In the genomic region with DNA sequence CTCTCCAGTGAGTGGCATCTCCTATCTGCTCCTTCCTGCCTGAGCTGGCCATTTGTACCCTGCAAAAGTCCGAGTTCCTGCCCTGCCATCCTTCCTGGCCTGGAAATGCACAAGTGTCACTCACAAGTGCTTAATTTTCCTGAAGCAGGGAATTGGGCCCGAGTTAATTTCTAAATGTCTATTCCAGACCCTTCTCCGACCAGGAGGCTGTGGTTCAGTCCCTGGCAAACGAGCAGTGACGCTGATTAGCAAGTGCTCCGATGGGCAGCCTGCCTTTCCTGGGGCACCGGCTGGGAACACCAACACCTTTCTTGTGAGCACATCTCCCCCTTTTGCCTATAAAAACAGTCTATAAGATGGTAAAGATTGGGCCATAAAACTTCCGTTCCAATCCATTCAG, we compare ENCODE assay signal across 15 cellular contexts. TPM values are rescaled to one million over a fixed set of nuclear protein-coding genes. Genes with fewer than 3 reads are reported as not detected.
DNase-seq lines count a peak whose midpoint lies in the region; ATAC-seq and TF ChIP-seq lines count a peak whose summit lies in the region.
"Had no signal": no experiment of that assay in that cellular context is flagged by ENCODE, and none has a peak within 500 bp of the region (broad histone marks: within the 10 kb centered on the region; RNA-seq: fewer than 3 reads in every experiment).

No MANE protein-coding gene starts in this region.

- intact Hi-C loops in Right ventricle myocardium superior (cut with DNase I): loop anchor here (5.0 kb wide), 1 partner anchor 95 kb away; no protein-coding TSS in a partner anchor
- intact Hi-C loops in cardiac septum (cut with DNase I): loop anchor here (5.0 kb wide), 1 partner anchor 70 kb away; no protein-coding TSS in a partner anchor

- TF ChIP-seq CTCF in chondrocyte (IDR thresholded peaks at IDR 0.05) (no peak), type B pancreatic cell (conservative IDR thresholded peaks at IDR 0.05) (no peak)

- H3K9me3 ChIP-seq in mononuclear cell (ENCODE audit: low read depth, low read length): no peaks in the 10 kb centered on the region

- H3K36me3 Mint-ChIP-seq in chondrocyte (ENCODE audit: low read depth) (no peaks in the 10 kb centered on the region), type B pancreatic cell (no peaks in the 10 kb centered on the region)

- H3K4me3 Mint-ChIP-seq in chondrocyte (ENCODE audit: unreplicated experiment): peak overlapping the region; percentile 36
- peak overlapping the region; percentile 61 for H3K4me3 Mint-ChIP-seq in type B pancreatic cell

- peaks cover 2% of the 10 kb centered on the region for H3K27me3 ChIP-seq in mononuclear cell (ENCODE audit: insufficient read depth, low read length)

- H3K4me3 ChIP-seq in mononuclear cell (ENCODE audit: low read length): peak overlapping the region; percentile 15

- H3K9me3 Mint-ChIP-seq in chondrocyte (ENCODE audit: low read depth) (no peaks in the 10 kb centered on the region), type B pancreatic cell (no peaks in the 10 kb centered on the region)

- peak; percentile 35 for DNase-seq in Right ventricle myocardium superior
- no peak for DNase-seq in cardiac septum (ENCODE audit: low spot score)
- no peak for DNase-seq in chondrocyte (ENCODE audit: low spot score)
- DNase-seq in type B pancreatic cell (ENCODE audit: extremely low spot score, unreplicated experiment): no peak
- DNase-seq in SKM-1 (lab: John Stamatoyannopoulos, UW; ENCODE audit: unreplicated experiment): no peak
- DNase-seq in LoVo (ENCODE audit: low spot score): no peak
- DNase-seq: activated CD4-positive, CD25-positive, alpha-beta regulatory T cell; activated T-cell treated with anti-CD3 and anti-CD28 coated beads for 4 hours; DMS53; HCEC 1CT; KBM-7; NCI-H2171 treated with DMSO at 0.1 percent for 48 hours; stimulated activated CD4-positive, alpha-beta T cell treated with anti-CD3 and anti-CD28 coated beads, Interleukin-4, amount 100 ng/mL, for 1 hour had no signal

- H3K4me1 Mint-ChIP-seq in chondrocyte (ENCODE audit: low read depth) (peaks cover 49% of the 10 kb centered on the region), type B pancreatic cell (ENCODE audit: unreplicated experiment) (peaks cover 22% of the 10 kb centered on the region)

- peaks cover 61% of the 10 kb centered on the region for H3K4me1 ChIP-seq in mononuclear cell (ENCODE audit: insufficient read depth, low read length)

- H3K27ac Mint-ChIP-seq in chondrocyte (ENCODE audit: unreplicated experiment) (no peak overlapping the region), type B pancreatic cell (no peak overlapping the region)

- H3K27me3 Mint-ChIP-seq in chondrocyte (ENCODE audit: low read depth) (no peaks in the 10 kb centered on the region), type B pancreatic cell (peaks cover 36% of the 10 kb centered on the region)

- ATAC-seq in Right ventricle myocardium superior (ENCODE audit: poor library complexity) (no peak), HG02588 (IDR thresholded peaks at IDR 0.05; ENCODE audit: unreplicated experiment) (no peak)

RNA-seq across cellular contexts. Expression of a gene that starts 1.7 kb away (rescaled TPM):
- total RNA-seq in Right ventricle myocardium superior: 19.5 TPM
- 45.8 TPM for total RNA-seq in cardiac septum
- total RNA-seq in chondrocyte: 16.2 to 25.6 TPM (median 24.9 TPM) in 3 replicates
- 23.6 TPM for total RNA-seq in mononuclear cell
- total RNA-seq in type B pancreatic cell (ENCODE audit: low replicate concordance): 11.4 and 12.3 TPM in 2 replicates
